In the genomic region with DNA sequence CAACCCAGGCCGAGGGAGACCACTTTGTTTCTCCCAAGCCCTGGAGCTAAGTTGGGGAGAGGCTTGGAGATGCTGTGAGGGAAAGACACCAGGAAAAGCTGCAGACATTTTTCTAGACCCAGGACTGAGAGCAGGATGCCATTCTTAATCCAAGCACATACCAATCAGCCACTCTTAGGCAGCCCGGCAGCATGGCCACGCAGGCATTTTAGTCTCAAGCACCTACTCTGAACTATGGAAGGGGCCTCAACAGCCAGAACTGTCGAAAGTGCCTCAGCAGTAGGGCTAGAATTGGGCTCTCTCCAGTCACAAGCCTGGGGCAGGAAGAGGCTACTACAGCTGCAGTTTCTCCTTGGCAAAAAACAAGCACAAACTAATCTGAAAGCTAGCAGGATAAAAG, we compare ENCODE assay signal across 25 cellular contexts.
"Had no signal": no experiment of that assay in that cellular context is flagged by ENCODE, and none has a peak within 500 bp of the region (broad histone marks: within the 10 kb centered on the region; RNA-seq: fewer than 3 reads in every experiment).

No MANE protein-coding gene starts in this region.

- H3K4me2 ChIP-seq: PC-9 had no signal

- H3K27me3 ChIP-seq: adrenal gland had no signal

- H3K4me1 ChIP-seq: adrenal gland had no signal

- H2AFZ ChIP-seq: PC-9 had no signal

- H3K4me3 ChIP-seq: adrenal gland, PC-9 had no signal

- H3K36me3 ChIP-seq: adrenal gland had no signal

- H3K9me3 ChIP-seq: adrenal gland had no signal

- H3K27ac ChIP-seq: adrenal gland, PC-9, RWPE1 had no signal

- DNase-seq: activated CD4-positive, alpha-beta T cell treated with anti-CD3 and anti-CD28 coated beads for 36 hours; activated CD4-positive, alpha-beta T cell treated with anti-CD3 and anti-CD28 coated beads, Interleukin-2, amount 10 ng/mL, durations not matched to agents 7 days and 5 days; activated CD4-positive, alpha-beta T cell treated with anti-CD3 and anti-CD28 coated beads, Interleukin-2, amount 50 U/mL, for 48 hours; activated CD8-positive, alpha-beta T cell treated with anti-CD3 and anti-CD28 coated beads, Interleukin-2, amount 10 ng/mL, durations not matched to agents 7 days and 5 days; activated gamma-delta T cell treated with Interleukin-2 at 50 U/mL for 16 hours; activated naive CD4-positive, alpha-beta T cell treated with anti-CD3 and anti-CD28 coated beads for 36 hours; activated T-cell treated with anti-CD3 and anti-CD28 coated beads, Interleukin-2, amount 50 U/mL, for 4 hours; adrenal gland; anterior cingulate cortex; caudate nucleus; Karpas-422; KBM-7; NCI-H1105 treated with DMSO at 0.1 percent for 48 hours; NCI-H1436; NCI-H1694; NCI-H1930; NCI-H2081 treated with DMSO at 0.1 percent for 48 hours; NCI-H226; NCI-H524 treated with DMSO at 0.1 percent for 48 hours; NK-92 treated with Interleukin-12 subunit alpha and Interleukin-12 subunit beta, amount 100 ng/mL, for 24 hours; PC-9; SIG-M5; SW 1271; T1000 had no signal
